In the genomic region with DNA sequence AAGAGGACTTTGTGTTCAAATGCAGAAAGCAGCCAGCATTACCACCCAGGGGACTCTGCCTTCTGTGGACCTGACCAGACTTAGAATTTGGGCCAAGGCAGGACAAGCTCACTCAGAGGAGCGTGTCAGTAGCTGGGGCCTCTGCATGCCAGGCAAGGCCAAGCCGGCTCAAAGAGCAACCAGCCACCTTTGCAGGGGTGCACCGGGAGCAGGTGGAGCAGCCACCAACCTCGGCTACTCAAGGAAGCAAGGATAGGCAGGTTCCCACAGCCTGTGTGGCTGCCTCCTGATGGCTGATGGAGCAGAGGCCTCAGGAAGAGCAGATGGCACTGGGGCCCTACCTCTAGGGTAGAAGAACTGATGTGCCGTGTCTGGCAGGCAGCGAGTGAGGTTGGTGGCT, we compare ENCODE assay signal across 11 cellular contexts. TPM values are rescaled to one million over a fixed set of nuclear protein-coding genes. Genes with fewer than 3 reads are reported as not detected.
A peak's percentile ranks its signal among the peaks of the same experiment; 100 is the strongest.
DNase-seq lines count a peak whose midpoint lies in the region; ATAC-seq and TF ChIP-seq lines count a peak whose summit lies in the region.
"Not testable (repeated sequence)": the region's sequence is repeated elsewhere in the genome, so short reads cannot be mapped to it uniquely, and the experiment has no call there.
"Had no signal": no experiment of that assay in that cellular context is flagged by ENCODE, and none has a peak within 500 bp of the region (broad histone marks: within the 10 kb centered on the region; RNA-seq: fewer than 3 reads in every experiment).

No MANE protein-coding gene starts in this region.

- not testable (repeated sequence) for H3K27ac Mint-ChIP-seq in activated CD4-positive, alpha-beta T cell treated with anti-CD3 and anti-CD28 coated beads, Interleukin-2, amount 10 ng/mL, durations not matched to agents 24 days and 14 days

- H3K27me3 Mint-ChIP-seq in activated CD4-positive, alpha-beta T cell treated with anti-CD3 and anti-CD28 coated beads, Interleukin-2, amount 10 ng/mL, durations not matched to agents 24 days and 14 days: not testable (repeated sequence)

- not testable (repeated sequence) for TF ChIP-seq CTCF in coronary artery (IDR thresholded peaks at IDR 0.05)

- intact Hi-C loops in activated CD4-positive, alpha-beta T cell treated with anti-CD3 and anti-CD28 coated beads, Interleukin-2, amount 10 ng/mL, durations not matched to agents 24 days and 14 days (cut with micrococcal nuclease); posterior vena cava (cut with DNase I): not testable (repeated sequence)

- peak; percentile 17 for DNase-seq in activated CD4-positive, alpha-beta T cell treated with anti-CD3 and anti-CD28 coated beads, Interleukin-2, amount 10 ng/mL, durations not matched to agents 24 days and 14 days
- DNase-seq in coronary artery (ENCODE audit: low spot score): peak; percentile 3
- peak; percentile 12 for DNase-seq in left lobe of liver (ENCODE audit: low spot score)
- peak; percentile 29 for DNase-seq in posterior vena cava (ENCODE audit: low spot score)

- not testable (repeated sequence) for H3K4me3 ChIP-seq in coronary artery

- not testable (repeated sequence) for H3K4me3 Mint-ChIP-seq in activated CD4-positive, alpha-beta T cell treated with anti-CD3 and anti-CD28 coated beads, Interleukin-2, amount 10 ng/mL, durations not matched to agents 24 days and 14 days

- not testable (repeated sequence) for H3K27ac ChIP-seq in coronary artery

- not testable (repeated sequence) for H3K9me3 Mint-ChIP-seq in activated CD4-positive, alpha-beta T cell treated with anti-CD3 and anti-CD28 coated beads, Interleukin-2, amount 10 ng/mL, durations not matched to agents 24 days and 14 days

- H3K4me1 Mint-ChIP-seq in activated CD4-positive, alpha-beta T cell treated with anti-CD3 and anti-CD28 coated beads, Interleukin-2, amount 10 ng/mL, durations not matched to agents 24 days and 14 days: not testable (repeated sequence)

- H3K36me3 Mint-ChIP-seq in activated CD4-positive, alpha-beta T cell treated with anti-CD3 and anti-CD28 coated beads, Interleukin-2, amount 10 ng/mL, durations not matched to agents 24 days and 14 days (ENCODE audit: low read depth): not testable (repeated sequence)

- not testable (repeated sequence) for ATAC-seq in left lobe of liver

RNA-seq across cellular contexts. Expression of a gene that starts 42.2 kb away (rescaled TPM):
- not detected in 2 replicates for total RNA-seq in activated CD4-positive, alpha-beta T cell treated with anti-CD3 and anti-CD28 coated beads, Interleukin-2, amount 10 ng/mL, durations not matched to agents 24 days and 14 days
- not detected for total RNA-seq in left lobe of liver
- total RNA-seq in posterior vena cava: not detected
- total RNA-seq: A673; CD4-positive, alpha-beta memory T cell; CD4-positive, CD25-positive, alpha-beta regulatory T cell; CD8-positive, alpha-beta memory T cell; Daoy; G401; GM12878 had no signal
